In the genomic region with DNA sequence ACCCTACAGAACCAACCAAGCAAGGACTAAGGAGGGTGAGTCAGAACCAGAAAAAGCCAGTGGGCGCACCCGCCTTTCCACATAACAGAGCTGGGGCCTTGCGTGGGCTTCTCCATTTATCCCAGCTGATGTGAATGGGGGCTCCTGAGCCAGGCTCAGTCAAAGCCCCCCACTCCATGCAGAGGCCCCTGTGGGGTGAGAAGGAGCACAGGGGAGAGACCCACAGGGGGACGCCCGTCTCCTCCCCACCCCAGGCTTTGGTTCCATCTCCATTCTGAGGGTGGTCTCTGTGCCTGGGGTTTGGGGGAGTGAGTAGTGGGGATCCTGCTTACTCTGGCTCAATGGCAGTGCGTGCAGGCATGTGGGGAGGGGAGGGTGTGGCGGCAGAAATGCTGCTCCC, we compare ENCODE assay signal across 14 cellular contexts.
A peak's percentile ranks its signal among the peaks of the same experiment; 100 is the strongest.
DNase-seq lines count a peak whose midpoint lies in the region; ATAC-seq and TF ChIP-seq lines count a peak whose summit lies in the region.
"Had no signal": no experiment of that assay in that cellular context is flagged by ENCODE, and none has a peak within 500 bp of the region (broad histone marks: within the 10 kb centered on the region; RNA-seq: fewer than 3 reads in every experiment).

No MANE protein-coding gene starts in this region.

- WGBS in sigmoid colon, 2 donors = 88 to 95% methylated on average over 7 of the region's 7 CpGs

- H3K27ac Mint-ChIP-seq in nephron = peak overlapping the region in 2 of 3 experiments; percentile 31 to 71
- H3K27ac Mint-ChIP-seq in stimulated activated effector memory CD8-positive, alpha-beta T cell treated with anti-CD3 and anti-CD28 coated beads, Interleukin-12 subunit alpha, Interleukin-12 subunit beta, amount 100 ng/mL, for 72 hours = no peak overlapping the region
- H3K27ac Mint-ChIP-seq: CD4-positive, alpha-beta T cell had no signal

- H3K4me1 Mint-ChIP-seq in nephron = peaks cover 27% of the 10 kb centered on the region
- no peaks in the 10 kb centered on the region for H3K4me1 Mint-ChIP-seq in stimulated activated effector memory CD8-positive, alpha-beta T cell treated with anti-CD3 and anti-CD28 coated beads, Interleukin-12 subunit alpha, Interleukin-12 subunit beta, amount 100 ng/mL, for 72 hours

- peaks cover 12% of the 10 kb centered on the region for H3K9me3 Mint-ChIP-seq in nephron
- no peaks in the 10 kb centered on the region for H3K9me3 Mint-ChIP-seq in stimulated activated effector memory CD8-positive, alpha-beta T cell treated with anti-CD3 and anti-CD28 coated beads, Interleukin-12 subunit alpha, Interleukin-12 subunit beta, amount 100 ng/mL, for 72 hours
- H3K9me3 Mint-ChIP-seq: CD4-positive, alpha-beta T cell had no signal

- H3K9me3 ChIP-seq in sigmoid colon = no peaks in the 10 kb centered on the region

- H3K27me3 ChIP-seq in sigmoid colon = no peaks in the 10 kb centered on the region
- H3K27me3 ChIP-seq: BLaER1 treated with 17β-estradiol and CSF1 and Interleukin-3, amounts not matched to agents 10 nM and 100 nM had no signal

- H3K4me3 Mint-ChIP-seq in nephron = no peak overlapping the region
- H3K4me3 Mint-ChIP-seq in stimulated activated effector memory CD8-positive, alpha-beta T cell treated with anti-CD3 and anti-CD28 coated beads, Interleukin-12 subunit alpha, Interleukin-12 subunit beta, amount 100 ng/mL, for 72 hours = no peak overlapping the region
- H3K4me3 Mint-ChIP-seq: CD4-positive, alpha-beta T cell had no signal

- peaks cover 36% of the 10 kb centered on the region for H3K27me3 Mint-ChIP-seq in nephron (ENCODE audit: low read depth)
- H3K27me3 Mint-ChIP-seq: CD4-positive, alpha-beta T cell had no signal

- TF ChIP-seq POLR2A in sigmoid colon (IDR thresholded peaks at IDR 0.05) = no peak

- intact Hi-C loops in cardiac septum (cut with DNase I) = no loop called here
- intact Hi-C loops in left cardiac atrium (cut with DNase I) = no loop called here
- intact Hi-C loops in sigmoid colon (cut with DNase I) = no loop called here

- no peak for TF ChIP-seq CTCF in nephron (IDR thresholded peaks at IDR 0.05; ENCODE audit: unreplicated experiment in 3 of 3)
- TF ChIP-seq CTCF in sigmoid colon (IDR thresholded peaks at IDR 0.05) = no peak

- H3K4me1 ChIP-seq in sigmoid colon = no peaks in the 10 kb centered on the region

- no peaks in the 10 kb centered on the region for H3K36me3 Mint-ChIP-seq in nephron (ENCODE audit: low read depth)
- no peaks in the 10 kb centered on the region for H3K36me3 Mint-ChIP-seq in stimulated activated effector memory CD8-positive, alpha-beta T cell treated with anti-CD3 and anti-CD28 coated beads, Interleukin-12 subunit alpha, Interleukin-12 subunit beta, amount 100 ng/mL, for 72 hours

- ATAC-seq in left cardiac atrium = no peak
- ATAC-seq in stimulated activated effector memory CD8-positive, alpha-beta T cell treated with anti-CD3 and anti-CD28 coated beads, Interleukin-12 subunit alpha, Interleukin-12 subunit beta, amount 100 ng/mL, for 72 hours = no peak
- ATAC-seq: HCT116 had no signal

- DNase-seq in cardiac septum (ENCODE audit: low spot score) (peak; percentile 26), left cardiac atrium (no peak), sigmoid colon (peak; percentile 58), caudate nucleus (lab: John Stamatoyannopoulos, UW) (no peak), KG1 (lab: John Stamatoyannopoulos, UW) (no peak)
- no peak for DNase-seq in stimulated activated effector memory CD8-positive, alpha-beta T cell treated with anti-CD3 and anti-CD28 coated beads, Interleukin-12 subunit alpha, Interleukin-12 subunit beta, amount 100 ng/mL, for 72 hours (ENCODE audit: low spot score in 2 of 2)
- DNase-seq: ACHN; Calu3; CD4-positive, alpha-beta T cell; DMS 273 treated with DMSO at 0.1 percent for 48 hours had no signal

- TF ChIP-seq EP300 in sigmoid colon (IDR thresholded peaks at IDR 0.05) = no peak

- H3K27ac ChIP-seq in sigmoid colon (no peak overlapping the region), caudate nucleus (ENCODE audit: low read depth, low read length) (no peak overlapping the region)
- H3K27ac ChIP-seq: BLaER1 treated with 17β-estradiol and CSF1 and Interleukin-3, amounts not matched to agents 10 nM and 100 nM; HL-60 had no signal

- H3K4me3 ChIP-seq in sigmoid colon = no peak overlapping the region
- H3K4me3 ChIP-seq: BLaER1 treated with 17β-estradiol and CSF1 and Interleukin-3, amounts not matched to agents 10 nM and 100 nM had no signal

- no peaks in the 10 kb centered on the region for H3K36me3 ChIP-seq in sigmoid colon
- H3K36me3 ChIP-seq: BLaER1 treated with 17β-estradiol and CSF1 and Interleukin-3, amounts not matched to agents 10 nM and 100 nM had no signal

Comparison
In these comparisons a context has a peak if more than half of its experiments do, and no peak if none do; other contexts are left out.
1. DNase-seq: peak in cardiac septum (single experiment) and sigmoid colon (single experiment); none in left cardiac atrium (single experiment), caudate nucleus (0 of 61), KG1 (single experiment) and stimulated activated effector memory CD8-positive, alpha-beta T cell treated with anti-CD3 and anti-CD28 coated beads, Interleukin-12 subunit alpha, Interleukin-12 subunit beta, amount 100 ng/mL, for 72 hours (0 of 2).